Comparison of ENCODE assay signal across 1 cellular context in genomic region chr22:22422629-22423112, GRCh38.
A peak's percentile ranks its signal among the peaks of the same experiment; 100 is the strongest.
TF ChIP-seq lines count a peak whose summit lies in the region.

No MANE protein-coding gene starts in this region.

TF ChIP-seq in K562, 482 proteins besides CTCF, POLR2A, EP300 and RAD21 (continued from another document and continues in another):
- TF ChIP-seq DLX4 (CRISPR knock-in tag; IDR thresholded peaks at IDR 0.05) (no peak), ZFP36 (IDR thresholded peaks at IDR 0.05; ENCODE audit: low read depth, low read length, partially characterized antibody) (no peak), MAZ (CRISPR knock-in tag; conservative IDR thresholded peaks at IDR 0.05 in 1 of 2, IDR thresholded peaks at IDR 0.05 in 1 of 2) (peak in 1 of 2 experiments; percentile 72; a peak in 2 of 4 replicates), MXI1 (IDR thresholded peaks at IDR 0.05; ENCODE audit: low read depth, low read length) (0 out of 2 replicates have a peak, but pooled peaks have one; percentile 26), ATF3 (IDR thresholded peaks at IDR 0.05) (no peak), ATF3 (CRISPR knock-in tag; conservative IDR thresholded peaks at IDR 0.05) (peak; percentile 33; the same call in 1 of the 2 replicates), PYGO2 (tag; IDR thresholded peaks at IDR 0.05) (peak; percentile 34; the same call in 1 of the 2 replicates), XRCC3 (IDR thresholded peaks at IDR 0.05) (no peak), NRF1 (conservative IDR thresholded peaks at IDR 0.05 in 1 of 2, IDR thresholded peaks at IDR 0.05 in 1 of 2) (peak; percentile 58 to 62; a peak in 3 of 4 replicates), CREB3L1 (IDR thresholded peaks at IDR 0.05; ENCODE audit: borderline replicate concordance, low read depth) (0 out of 2 replicates have a peak, but pooled peaks have one; percentile 23), ZNF324 (CRISPR knock-in tag; IDR thresholded peaks at IDR 0.05) (no peak), ATF7 (IDR thresholded peaks at IDR 0.05) (peak; percentile 64), C11orf30 (IDR thresholded peaks at IDR 0.05; ENCODE audit: low read depth) (peak; percentile 19; the same call in 1 of the 2 replicates), MCM7 (IDR thresholded peaks at IDR 0.05) (no peak), ETV1 (tag; conservative IDR thresholded peaks at IDR 0.05; ENCODE audit: low read depth) (peak; percentile 54; the same call in 1 of the 2 replicates), ARID2 (IDR thresholded peaks at IDR 0.05) (peak; percentile 52; the same call in 1 of the 2 replicates), ZBTB43 (CRISPR knock-in tag; IDR thresholded peaks at IDR 0.05) (0 out of 2 replicates have a peak, but pooled peaks have one; percentile 74), RCOR1 (IDR thresholded peaks at IDR 0.05; ENCODE audit: borderline replicate concordance in 1 of 2, low read depth in 2 of 2, low read length in 2 of 2) (peak; percentile 55 to 77; a peak in 3 of 4 replicates), MLX (CRISPR knock-in tag; conservative IDR thresholded peaks at IDR 0.05) (peak in 1 of 2 experiments; percentile 36; a peak in 1 of 4 replicates), MAFK (IDR thresholded peaks at IDR 0.05; ENCODE audit: low read length) (0 out of 2 replicates have a peak, but pooled peaks have one; percentile 12), NCOR1 (IDR thresholded peaks at IDR 0.05) (no peak), KLF13 (tag; IDR thresholded peaks at IDR 0.05; ENCODE audit: borderline replicate concordance, low read depth) (peak; percentile 57; the same call in 1 of the 2 replicates), CREB1 (IDR thresholded peaks at IDR 0.05) (no peak), CREB1 (CRISPR knock-in tag; IDR thresholded peaks at IDR 0.05) (0 out of 2 replicates have a peak, but pooled peaks have one; percentile 17), ARID4B (CRISPR knock-in tag; IDR thresholded peaks at IDR 0.05) (peak; percentile 58), GTF2F1 (IDR thresholded peaks at IDR 0.05; ENCODE audit: low read depth, low read length) (0 out of 2 replicates have a peak, but pooled peaks have one; percentile 66)
- TF ChIP-seq, protein P1, sequence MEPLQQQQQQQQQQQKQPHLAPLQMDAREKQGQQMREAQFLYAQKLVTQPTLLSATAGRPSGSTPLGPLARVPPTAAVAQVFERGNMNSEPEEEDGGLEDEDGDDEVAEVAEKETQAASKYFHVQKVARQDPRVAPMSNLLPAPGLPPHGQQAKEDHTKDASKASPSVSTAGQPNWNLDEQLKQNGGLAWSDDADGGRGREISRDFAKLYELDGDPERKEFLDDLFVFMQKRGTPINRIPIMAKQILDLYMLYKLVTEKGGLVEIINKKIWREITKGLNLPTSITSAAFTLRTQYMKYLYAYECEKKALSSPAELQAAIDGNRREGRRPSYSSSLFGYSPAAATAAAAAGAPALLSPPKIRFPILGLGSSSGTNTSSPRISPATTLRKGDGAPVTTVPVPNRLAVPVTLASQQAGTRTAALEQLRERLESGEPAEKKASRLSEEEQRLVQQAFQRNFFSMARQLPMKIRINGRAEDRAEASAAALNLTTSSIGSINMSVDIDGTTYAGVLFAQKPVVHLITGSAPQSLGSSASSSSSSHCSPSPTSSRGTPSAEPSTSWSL (CRISPR knock-in tag; IDR thresholded peaks at IDR 0.05; ENCODE audit: borderline replicate concordance) = peak; percentile 78; the same call in 1 of the 2 replicates
- TF ChIP-seq, protein P2, sequence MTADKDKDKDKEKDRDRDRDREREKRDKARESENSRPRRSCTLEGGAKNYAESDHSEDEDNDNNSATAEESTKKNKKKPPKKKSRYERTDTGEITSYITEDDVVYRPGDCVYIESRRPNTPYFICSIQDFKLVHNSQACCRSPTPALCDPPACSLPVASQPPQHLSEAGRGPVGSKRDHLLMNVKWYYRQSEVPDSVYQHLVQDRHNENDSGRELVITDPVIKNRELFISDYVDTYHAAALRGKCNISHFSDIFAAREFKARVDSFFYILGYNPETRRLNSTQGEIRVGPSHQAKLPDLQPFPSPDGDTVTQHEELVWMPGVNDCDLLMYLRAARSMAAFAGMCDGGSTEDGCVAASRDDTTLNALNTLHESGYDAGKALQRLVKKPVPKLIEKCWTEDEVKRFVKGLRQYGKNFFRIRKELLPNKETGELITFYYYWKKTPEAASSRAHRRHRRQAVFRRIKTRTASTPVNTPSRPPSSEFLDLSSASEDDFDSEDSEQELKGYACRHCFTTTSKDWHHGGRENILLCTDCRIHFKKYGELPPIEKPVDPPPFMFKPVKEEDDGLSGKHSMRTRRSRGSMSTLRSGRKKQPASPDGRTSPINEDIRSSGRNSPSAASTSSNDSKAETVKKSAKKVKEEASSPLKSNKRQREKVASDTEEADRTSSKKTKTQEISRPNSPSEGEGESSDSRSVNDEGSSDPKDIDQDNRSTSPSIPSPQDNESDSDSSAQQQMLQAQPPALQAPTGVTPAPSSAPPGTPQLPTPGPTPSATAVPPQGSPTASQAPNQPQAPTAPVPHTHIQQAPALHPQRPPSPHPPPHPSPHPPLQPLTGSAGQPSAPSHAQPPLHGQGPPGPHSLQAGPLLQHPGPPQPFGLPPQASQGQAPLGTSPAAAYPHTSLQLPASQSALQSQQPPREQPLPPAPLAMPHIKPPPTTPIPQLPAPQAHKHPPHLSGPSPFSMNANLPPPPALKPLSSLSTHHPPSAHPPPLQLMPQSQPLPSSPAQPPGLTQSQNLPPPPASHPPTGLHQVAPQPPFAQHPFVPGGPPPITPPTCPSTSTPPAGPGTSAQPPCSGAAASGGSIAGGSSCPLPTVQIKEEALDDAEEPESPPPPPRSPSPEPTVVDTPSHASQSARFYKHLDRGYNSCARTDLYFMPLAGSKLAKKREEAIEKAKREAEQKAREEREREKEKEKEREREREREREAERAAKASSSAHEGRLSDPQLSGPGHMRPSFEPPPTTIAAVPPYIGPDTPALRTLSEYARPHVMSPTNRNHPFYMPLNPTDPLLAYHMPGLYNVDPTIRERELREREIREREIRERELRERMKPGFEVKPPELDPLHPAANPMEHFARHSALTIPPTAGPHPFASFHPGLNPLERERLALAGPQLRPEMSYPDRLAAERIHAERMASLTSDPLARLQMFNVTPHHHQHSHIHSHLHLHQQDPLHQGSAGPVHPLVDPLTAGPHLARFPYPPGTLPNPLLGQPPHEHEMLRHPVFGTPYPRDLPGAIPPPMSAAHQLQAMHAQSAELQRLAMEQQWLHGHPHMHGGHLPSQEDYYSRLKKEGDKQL (CRISPR knock-in tag; IDR thresholded peaks at IDR 0.05; ENCODE audit: borderline replicate concordance) = peak; percentile 82; the same call in 1 of the 2 replicates
- TF ChIP-seq, protein P3, sequence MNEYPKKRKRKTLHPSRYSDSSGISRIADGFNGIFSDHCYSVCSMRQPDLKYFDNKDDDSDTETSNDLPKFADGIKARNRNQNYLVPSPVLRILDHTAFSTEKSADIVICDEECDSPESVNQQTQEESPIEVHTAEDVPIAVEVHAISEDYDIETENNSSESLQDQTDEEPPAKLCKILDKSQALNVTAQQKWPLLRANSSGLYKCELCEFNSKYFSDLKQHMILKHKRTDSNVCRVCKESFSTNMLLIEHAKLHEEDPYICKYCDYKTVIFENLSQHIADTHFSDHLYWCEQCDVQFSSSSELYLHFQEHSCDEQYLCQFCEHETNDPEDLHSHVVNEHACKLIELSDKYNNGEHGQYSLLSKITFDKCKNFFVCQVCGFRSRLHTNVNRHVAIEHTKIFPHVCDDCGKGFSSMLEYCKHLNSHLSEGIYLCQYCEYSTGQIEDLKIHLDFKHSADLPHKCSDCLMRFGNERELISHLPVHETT (CRISPR knock-in tag; conservative IDR thresholded peaks at IDR 0.05 in 1 of 2, IDR thresholded peaks at IDR 0.05 in 1 of 2) = no peak
- TF ChIP-seq, protein P4, sequence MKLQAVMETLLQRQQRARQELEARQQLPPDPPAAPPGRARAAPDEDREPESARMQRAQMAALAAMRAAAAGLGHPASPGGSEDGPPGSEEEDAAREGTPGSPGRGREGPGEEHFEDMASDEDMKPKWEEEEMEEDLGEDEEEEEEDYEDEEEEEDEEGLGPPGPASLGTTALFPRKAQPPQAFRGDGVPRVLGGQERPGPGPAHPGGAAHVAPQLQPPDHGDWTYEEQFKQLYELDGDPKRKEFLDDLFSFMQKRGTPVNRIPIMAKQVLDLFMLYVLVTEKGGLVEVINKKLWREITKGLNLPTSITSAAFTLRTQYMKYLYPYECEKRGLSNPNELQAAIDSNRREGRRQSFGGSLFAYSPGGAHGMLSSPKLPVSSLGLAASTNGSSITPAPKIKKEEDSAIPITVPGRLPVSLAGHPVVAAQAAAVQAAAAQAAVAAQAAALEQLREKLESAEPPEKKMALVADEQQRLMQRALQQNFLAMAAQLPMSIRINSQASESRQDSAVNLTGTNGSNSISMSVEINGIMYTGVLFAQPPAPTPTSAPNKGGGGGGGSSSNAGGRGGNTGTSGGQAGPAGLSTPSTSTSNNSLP (IDR thresholded peaks at IDR 0.05; ENCODE audit: borderline replicate concordance, low read depth, low read length) = peak; percentile 74; the same call in 1 of the 2 replicates
- TF ChIP-seq, protein P5, sequence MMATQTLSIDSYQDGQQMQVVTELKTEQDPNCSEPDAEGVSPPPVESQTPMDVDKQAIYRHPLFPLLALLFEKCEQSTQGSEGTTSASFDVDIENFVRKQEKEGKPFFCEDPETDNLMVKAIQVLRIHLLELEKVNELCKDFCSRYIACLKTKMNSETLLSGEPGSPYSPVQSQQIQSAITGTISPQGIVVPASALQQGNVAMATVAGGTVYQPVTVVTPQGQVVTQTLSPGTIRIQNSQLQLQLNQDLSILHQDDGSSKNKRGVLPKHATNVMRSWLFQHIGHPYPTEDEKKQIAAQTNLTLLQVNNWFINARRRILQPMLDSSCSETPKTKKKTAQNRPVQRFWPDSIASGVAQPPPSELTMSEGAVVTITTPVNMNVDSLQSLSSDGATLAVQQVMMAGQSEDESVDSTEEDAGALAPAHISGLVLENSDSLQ (IDR thresholded peaks at IDR 0.05) = peak; percentile 45; the same call in 1 of the 2 replicates
- TF ChIP-seq, protein P6, sequence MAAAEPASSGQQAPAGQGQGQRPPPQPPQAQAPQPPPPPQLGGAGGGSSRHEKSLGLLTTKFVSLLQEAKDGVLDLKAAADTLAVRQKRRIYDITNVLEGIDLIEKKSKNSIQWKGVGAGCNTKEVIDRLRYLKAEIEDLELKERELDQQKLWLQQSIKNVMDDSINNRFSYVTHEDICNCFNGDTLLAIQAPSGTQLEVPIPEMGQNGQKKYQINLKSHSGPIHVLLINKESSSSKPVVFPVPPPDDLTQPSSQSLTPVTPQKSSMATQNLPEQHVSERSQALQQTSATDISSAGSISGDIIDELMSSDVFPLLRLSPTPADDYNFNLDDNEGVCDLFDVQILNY (CRISPR knock-in tag; IDR thresholded peaks at IDR 0.05) = no peak
